Comparison of ENCODE assay signal across 2 cellular contexts in the genomic region with DNA sequence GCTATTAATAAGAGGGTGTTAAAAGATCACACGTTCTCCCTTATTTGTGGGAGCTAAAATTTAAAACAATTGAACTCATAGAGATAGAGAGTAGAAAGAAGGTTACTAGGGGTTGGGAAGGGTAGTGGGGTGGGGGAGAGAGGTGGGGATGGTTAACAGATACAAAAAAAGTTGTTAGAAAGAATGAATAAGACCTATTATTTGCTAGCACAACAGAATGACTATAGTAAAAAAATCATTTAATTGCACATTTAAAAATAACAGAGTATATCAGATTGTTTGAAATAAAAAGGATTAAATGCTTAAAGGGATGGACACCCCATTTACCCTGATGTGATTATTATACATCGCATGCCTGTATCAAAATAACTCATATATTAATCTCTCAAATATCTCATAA.
TF ChIP-seq lines count a peak whose summit lies in the region.

No MANE protein-coding gene starts in this region.

TF ChIP-seq in HepG2, 621 proteins besides CTCF, POLR2A, EP300 and RAD21:
- TF ChIP-seq ZSCAN31 (CRISPR knock-in tag; IDR thresholded peaks at IDR 0.05; ENCODE audit: low read depth) = no peak
- TF ChIP-seq HNRNPK (IDR thresholded peaks at IDR 0.05; ENCODE audit: low read depth, low read length, poor library complexity, severe bottlenecking) = peak; percentile 86

TF ChIP-seq in K562, 482 proteins besides CTCF, POLR2A, EP300 and RAD21:
- TF ChIP-seq KDM2B (CRISPR knock-in tag; IDR thresholded peaks at IDR 0.05) = no peak
- TF ChIP-seq HNRNPK (IDR thresholded peaks at IDR 0.05; ENCODE audit: low read depth, low read length, poor library complexity, severe bottlenecking) = peak; percentile 78
